In the genomic region with DNA sequence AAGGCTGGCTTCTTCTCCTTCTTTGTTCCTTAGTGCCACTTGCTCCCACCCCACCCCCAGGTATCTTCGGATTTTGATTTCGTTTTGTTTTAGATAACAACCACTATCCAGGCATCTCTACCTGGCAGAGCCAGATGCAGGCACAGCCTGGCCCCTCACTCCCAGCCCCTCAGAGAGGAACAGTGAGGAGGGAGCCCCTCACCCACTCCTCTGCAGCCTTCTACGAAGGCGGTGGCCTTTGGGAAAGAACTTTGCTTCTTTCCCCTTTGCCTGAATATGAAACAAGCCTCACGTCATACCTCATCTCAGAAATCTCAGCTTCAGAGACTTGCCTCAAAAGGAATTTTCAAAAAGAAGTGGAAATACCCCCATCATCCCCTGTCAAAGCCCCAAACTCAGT, we compare ENCODE assay signal across 22 cellular contexts. TPM values are rescaled to one million over a fixed set of nuclear protein-coding genes. Genes with fewer than 3 reads are reported as not detected.
DNase-seq lines count a peak whose midpoint lies in the region; ATAC-seq, FAIRE-seq and TF ChIP-seq lines count a peak whose summit lies in the region.
"Had no signal": no experiment of that assay in that cellular context is flagged by ENCODE, and none has a peak within 500 bp of the region (broad histone marks: within the 10 kb centered on the region; RNA-seq: fewer than 3 reads in every experiment).

No MANE protein-coding gene starts in this region.

- no peaks in the 10 kb centered on the region for H3K36me3 ChIP-seq in esophagus muscularis mucosa
- no peaks in the 10 kb centered on the region for H3K36me3 ChIP-seq in osteoblast (ENCODE audit: insufficient read depth, low read length)
- no peaks in the 10 kb centered on the region for H3K36me3 ChIP-seq in kidney (ENCODE audit: control insufficient read depth in 1 of 2, insufficient read depth in 2 of 2, low read length in 2 of 2)
- H3K36me3 ChIP-seq: BE2C had no signal

- H3K9me3 Mint-ChIP-seq in natural killer cell treated with Interleukin-12 subunit alpha and Interleukin-12 subunit beta and Interleukin-15 and Interleukin-18, amount 100 ng/mL, for 72 hours, result no peaks in the 10 kb centered on the region
- H3K9me3 Mint-ChIP-seq in natural killer cell (no peaks in the 10 kb centered on the region), progenitor cell of endocrine pancreas (ENCODE audit: low read depth) (no peaks in the 10 kb centered on the region)
- H3K9me3 Mint-ChIP-seq: CD4-positive, CD25-positive, alpha-beta regulatory T cell; GM23338 had no signal

- no peak for TF ChIP-seq EP300 in esophagus muscularis mucosa (IDR thresholded peaks at IDR 0.05)

- no peak overlapping the region for H2AFZ ChIP-seq in osteoblast (ENCODE audit: low read length)
- H2AFZ ChIP-seq: GM23338 had no signal

- H3K4me3 ChIP-seq in esophagus muscularis mucosa (no peak overlapping the region), osteoblast (ENCODE audit: insufficient read depth, low read length) (no peak overlapping the region), kidney (ENCODE audit: low read length in 2 of 2) (no peak overlapping the region)
- H3K4me3 ChIP-seq: GM23338 had no signal

- peaks cover 44 to 45% of the 10 kb centered on the region in 2 donors for H3K27me3 Mint-ChIP-seq in natural killer cell treated with Interleukin-12 subunit alpha and Interleukin-12 subunit beta and Interleukin-15 and Interleukin-18, amount 100 ng/mL, for 72 hours
- H3K27me3 Mint-ChIP-seq in natural killer cell (ENCODE audit: low read depth in 2 of 2) (peaks cover 35 to 38% of the 10 kb centered on the region in 2 donors), progenitor cell of endocrine pancreas (peaks cover 27% of the 10 kb centered on the region)

- peaks cover 0 to 87% (median 19%) of the 10 kb centered on the region in 4 donors for H3K27me3 ChIP-seq in esophagus muscularis mucosa
- H3K27me3 ChIP-seq in osteoblast (ENCODE audit: insufficient read depth, low read length), result peaks cover 74% of the 10 kb centered on the region

- no peaks in the 10 kb centered on the region for H4K20me1 ChIP-seq in osteoblast (ENCODE audit: insufficient read depth, low read length)

- no peak overlapping the region for H3K4me3 Mint-ChIP-seq in natural killer cell treated with Interleukin-12 subunit alpha and Interleukin-12 subunit beta and Interleukin-15 and Interleukin-18, amount 100 ng/mL, for 72 hours
- H3K4me3 Mint-ChIP-seq in natural killer cell (no peak overlapping the region), progenitor cell of endocrine pancreas (ENCODE audit: low read depth) (no peak overlapping the region)
- H3K4me3 Mint-ChIP-seq: CD4-positive, CD25-positive, alpha-beta regulatory T cell; GM23338 had no signal

- 86% methylated on average over 5 of the region's 5 CpGs for WGBS in esophagus muscularis mucosa

- peaks cover 13 to 18% (median 17%) of the 10 kb centered on the region in 4 donors for H3K4me1 ChIP-seq in esophagus muscularis mucosa
- H3K4me1 ChIP-seq in osteoblast (ENCODE audit: insufficient read depth, low read length), result peaks cover 11% of the 10 kb centered on the region
- H3K4me1 ChIP-seq in kidney (ENCODE audit: control insufficient read depth in 1 of 2, insufficient read depth in 1 of 2, low read depth in 1 of 2, low read length in 2 of 2), result peaks cover 3 to 12% of the 10 kb centered on the region in 2 donors
- H3K4me1 ChIP-seq: BE2C had no signal

- H3K4me2 ChIP-seq in osteoblast (ENCODE audit: insufficient read depth, low read length), result no peak overlapping the region
- H3K4me2 ChIP-seq: GM23338 had no signal

- H3K36me3 Mint-ChIP-seq in natural killer cell treated with Interleukin-12 subunit alpha and Interleukin-12 subunit beta and Interleukin-15 and Interleukin-18, amount 100 ng/mL, for 72 hours, result peaks cover 4% of the 10 kb centered on the region
- H3K36me3 Mint-ChIP-seq in natural killer cell, result no peaks in the 10 kb centered on the region
- no peaks in the 10 kb centered on the region for H3K36me3 Mint-ChIP-seq in progenitor cell of endocrine pancreas (ENCODE audit: insufficient read depth)
- H3K36me3 Mint-ChIP-seq: CD4-positive, CD25-positive, alpha-beta regulatory T cell had no signal

- no peaks in the 10 kb centered on the region for H3K9me3 ChIP-seq in esophagus muscularis mucosa
- no peaks in the 10 kb centered on the region for H3K9me3 ChIP-seq in osteoblast (ENCODE audit: low read depth, low read length)
- no peaks in the 10 kb centered on the region for H3K9me3 ChIP-seq in kidney (ENCODE audit: control insufficient read depth in 1 of 2, low read length in 2 of 2)
- H3K9me3 ChIP-seq: BE2C, Caco-2 had no signal

- ATAC-seq in natural killer cell treated with Interleukin-12 subunit alpha and Interleukin-12 subunit beta and Interleukin-15 and Interleukin-18, amount 100 ng/mL, for 72 hours, result no peak
- no peak for ATAC-seq in natural killer cell
- no peak for ATAC-seq in GM21737 (IDR thresholded peaks at IDR 0.05; ENCODE audit: unreplicated experiment)
- ATAC-seq: HCT116 had no signal

- FAIRE-seq in kidney (lab: Jason Lieb, UNC), result no peak
- FAIRE-seq: A204.1, D721Med, GM12892, GM18507, H54, HTR-8/SVneo had no signal

- H3K27ac Mint-ChIP-seq in natural killer cell treated with Interleukin-12 subunit alpha and Interleukin-12 subunit beta and Interleukin-15 and Interleukin-18, amount 100 ng/mL, for 72 hours, result no peak overlapping the region
- H3K27ac Mint-ChIP-seq in natural killer cell, result no peak overlapping the region
- no peak overlapping the region for H3K27ac Mint-ChIP-seq in progenitor cell of endocrine pancreas
- H3K27ac Mint-ChIP-seq: CD4-positive, CD25-positive, alpha-beta regulatory T cell; GM23338 had no signal

- peak; percentile 23 for DNase-seq in natural killer cell treated with Interleukin-12 subunit alpha and Interleukin-12 subunit beta and Interleukin-15 and Interleukin-18, amount 100 ng/mL, for 72 hours (ENCODE audit: low spot score)
- DNase-seq in natural killer cell (no peak), esophagus muscularis mucosa (ENCODE audit: extremely low spot score) (peak; percentile 53), osteoblast (ENCODE audit: insufficient read length, low spot score, missing footprints) (peak; percentile 19), kidney (no peak), progenitor cell of endocrine pancreas (ENCODE audit: low spot score, unreplicated experiment) (no peak)
- DNase-seq: ACHN; BE2C; C1 segment of cervical spinal cord; Caco-2; CD4-positive, CD25-positive, alpha-beta regulatory T cell; GDM1; IMR-90 had no signal

- TF ChIP-seq CTCF in natural killer cell (IDR thresholded peaks at IDR 0.05), result no peak
- TF ChIP-seq CTCF in esophagus muscularis mucosa (IDR thresholded peaks at IDR 0.05), result no peak
- TF ChIP-seq CTCF in osteoblast (IDR thresholded peaks at IDR 0.05; ENCODE audit: extremely low read depth, low read depth, low read length), result no peak
- TF ChIP-seq CTCF in kidney (IDR thresholded peaks at IDR 0.05; ENCODE audit: borderline replicate concordance, extremely low read depth, insufficient read depth), result no peak
- TF ChIP-seq CTCF in progenitor cell of endocrine pancreas (IDR thresholded peaks at IDR 0.05; ENCODE audit: unreplicated experiment), result no peak

- peaks cover 15 to 17% of the 10 kb centered on the region in 2 donors for H3K4me1 Mint-ChIP-seq in natural killer cell treated with Interleukin-12 subunit alpha and Interleukin-12 subunit beta and Interleukin-15 and Interleukin-18, amount 100 ng/mL, for 72 hours (ENCODE audit: low read depth in 2 of 2)
- peaks cover 16 to 18% of the 10 kb centered on the region in 2 donors for H3K4me1 Mint-ChIP-seq in natural killer cell
- peaks cover 24% of the 10 kb centered on the region for H3K4me1 Mint-ChIP-seq in progenitor cell of endocrine pancreas (ENCODE audit: low read depth)

- H3K79me2 ChIP-seq in osteoblast (ENCODE audit: insufficient read depth, low read length), result no peaks in the 10 kb centered on the region

- no peak overlapping the region for H3K9ac ChIP-seq in kidney (ENCODE audit: low read length in 2 of 2)

- intact Hi-C loops in natural killer cell (cut with micrococcal nuclease) (loop anchor here (5.0 kb wide), 1 partner anchor 622 kb away; no protein-coding TSS in a partner anchor), esophagus muscularis mucosa (cut with DNase I) (loop anchor here (5.0 kb wide), 4 partner anchors 352 to 607 kb away; no protein-coding TSS in a partner anchor), kidney (cut with DNase I) (loop anchor here (5.0 kb wide), 1 partner anchor 607 kb away; no protein-coding TSS in a partner anchor)

- H3K27ac ChIP-seq in esophagus muscularis mucosa (replicated peaks in 1 of 4) (no peak overlapping the region), osteoblast (ENCODE audit: low read depth, low read length) (no peak overlapping the region), kidney (ENCODE audit: low read depth in 2 of 2, low read length in 2 of 2) (no peak overlapping the region)

- TF ChIP-seq POLR2A in esophagus muscularis mucosa (IDR thresholded peaks at IDR 0.05; ENCODE audit: low read depth), result no peak

RNA-seq across cellular contexts. Expression of gene CYP26B1, which starts 6.3 kb away (rescaled TPM):
- total RNA-seq in natural killer cell treated with Interleukin-12 subunit alpha and Interleukin-12 subunit beta and Interleukin-15 and Interleukin-18, amount 100 ng/mL, for 72 hours, result not detected
- not detected for total RNA-seq in natural killer cell
- 1 to 10 TPM; 1.2 to 3.6 (median 2.4) TPM for total RNA-seq in esophagus muscularis mucosa
- total RNA-seq in osteoblast, result under 0.01 TPM in 2 replicates
- 2.5 TPM for total RNA-seq in kidney
- polyA plus RNA-seq in kidney (ENCODE audit: insufficient read depth, low read depth, low replicate concordance), result 3.1 TPM
- 31.5 and 37.5 TPM in 2 replicates for total RNA-seq in progenitor cell of endocrine pancreas
- total RNA-seq: CD4-positive, CD25-positive, alpha-beta regulatory T cell; IMR-90 had no signal
- polyA plus RNA-seq: CD4-positive, CD25-positive, alpha-beta regulatory T cell had no signal

Comparison
In these comparisons a context has a peak if more than half of its experiments do, and no peak if none do; other contexts are left out.
1. DNase-seq: peak in natural killer cell treated with Interleukin-12 subunit alpha and Interleukin-12 subunit beta and Interleukin-15 and Interleukin-18, amount 100 ng/mL, for 72 hours (single experiment), esophagus muscularis mucosa (single experiment) and osteoblast (single experiment); none in natural killer cell (single experiment), kidney (single experiment) and progenitor cell of endocrine pancreas (single experiment).